22 cellular contexts compared by ENCODE assay signal in genomic region chrY:20745060-20745459, GRCh38. TPM values are rescaled to one million over a fixed set of nuclear protein-coding genes. Genes with fewer than 3 reads are reported as not detected.
DNase-seq lines count a peak whose midpoint lies in the region; ATAC-seq, FAIRE-seq and TF ChIP-seq lines count a peak whose summit lies in the region.
"Had no signal": no experiment of that assay in that cellular context is flagged by ENCODE, and none has a peak within 500 bp of the region (broad histone marks: within the 10 kb centered on the region; RNA-seq: fewer than 3 reads in every experiment).

No MANE protein-coding gene starts in this region.

- H3K9me3 ChIP-seq in small intestine (ENCODE audit: control insufficient read depth, low read depth) (no peaks in the 10 kb centered on the region), gastroesophageal sphincter (no peaks in the 10 kb centered on the region)
- H3K9me3 ChIP-seq: BE2C, left lung, upper lobe of left lung had no signal

- FAIRE-seq in small intestine (lab: Jason Lieb, UNC), result no peak
- FAIRE-seq: D721Med, H54 had no signal

- H3K36me3 ChIP-seq in small intestine (ENCODE audit: control insufficient read depth in 2 of 2, insufficient read depth in 2 of 2, low read length in 2 of 2) (no peaks in the 10 kb centered on the region), gastroesophageal sphincter (no peaks in the 10 kb centered on the region)
- H3K36me3 ChIP-seq: BE2C, left lung, upper lobe of left lung had no signal

- TF ChIP-seq EP300 in gastroesophageal sphincter (IDR thresholded peaks at IDR 0.05), result no peak

- TF ChIP-seq POLR2A in gastroesophageal sphincter (IDR thresholded peaks at IDR 0.05), result no peak

- WGBS in small intestine, 3 donors, result 10 to 29% methylated on average over 2 of the region's 2 CpGs; no CpG with 5 or more reads in 1 of the 3 donors
- no CpG with 5 or more reads among the region's 2 CpGs for WGBS in gastroesophageal sphincter (ENCODE audit: low coverage in 1 of 2), 2 donors

- H3K4me1 ChIP-seq in small intestine (ENCODE audit: control insufficient read depth in 2 of 2, insufficient read depth in 1 of 2, low read depth in 1 of 2, low read length in 1 of 2), result no peaks in the 10 kb centered on the region
- H3K4me1 ChIP-seq in gastroesophageal sphincter, result no peaks in the 10 kb centered on the region
- H3K4me1 ChIP-seq: BE2C, left lung, upper lobe of left lung had no signal

- H3K4me3 ChIP-seq in small intestine (ENCODE audit: low read depth in 1 of 2, low read length in 2 of 2) (no peak overlapping the region), gastroesophageal sphincter (no peak overlapping the region)
- H3K4me3 ChIP-seq: left lung, upper lobe of left lung had no signal

- TF ChIP-seq CTCF in GM10266 (IDR thresholded peaks at IDR 0.05; ENCODE audit: control insufficient read depth, insufficient read depth, low read depth, missing control alignments) (peak; percentile 23), gastroesophageal sphincter (IDR thresholded peaks at IDR 0.05) (no peak)

- no peak overlapping the region for H3K4me3 Mint-ChIP-seq in activated T-helper 1 cell treated with anti-CD3 and anti-CD28 coated beads, Interleukin-12 subunit alpha, Interleukin-12 subunit beta, Interleukin-2, Interleukin-4 antibody, amounts not matched to agents 30 ng/mL and 10 ng/mL and 1 ng/mL, durations not matched to agents 14 hours and 24 hours and 36 hours
- H3K4me3 Mint-ChIP-seq: effector memory CD8-positive, alpha-beta T cell had no signal

- peaks cover 3% of the 10 kb centered on the region for H3K9me3 Mint-ChIP-seq in activated T-helper 1 cell treated with anti-CD3 and anti-CD28 coated beads, Interleukin-12 subunit alpha, Interleukin-12 subunit beta, Interleukin-2, Interleukin-4 antibody, amounts not matched to agents 30 ng/mL and 10 ng/mL and 1 ng/mL, durations not matched to agents 14 hours and 24 hours and 36 hours
- H3K9me3 Mint-ChIP-seq: effector memory CD8-positive, alpha-beta T cell had no signal

- no peaks in the 10 kb centered on the region for H3K27me3 Mint-ChIP-seq in activated T-helper 1 cell treated with anti-CD3 and anti-CD28 coated beads, Interleukin-12 subunit alpha, Interleukin-12 subunit beta, Interleukin-2, Interleukin-4 antibody, amounts not matched to agents 30 ng/mL and 10 ng/mL and 1 ng/mL, durations not matched to agents 14 hours and 24 hours and 36 hours (ENCODE audit: insufficient read depth)
- H3K27me3 Mint-ChIP-seq: effector memory CD8-positive, alpha-beta T cell had no signal

- H3K4me1 Mint-ChIP-seq in activated T-helper 1 cell treated with anti-CD3 and anti-CD28 coated beads, Interleukin-12 subunit alpha, Interleukin-12 subunit beta, Interleukin-2, Interleukin-4 antibody, amounts not matched to agents 30 ng/mL and 10 ng/mL and 1 ng/mL, durations not matched to agents 14 hours and 24 hours and 36 hours (ENCODE audit: low read depth), result peaks cover 73% of the 10 kb centered on the region

- DNase-seq in GM10266 (ENCODE audit: extremely low spot score), result no peak
- DNase-seq in LoVo (ENCODE audit: low spot score), result peak; percentile 1
- DNase-seq in activated T-helper 1 cell treated with anti-CD3 and anti-CD28 coated beads, Interleukin-12 subunit alpha, Interleukin-12 subunit beta, Interleukin-2, Interleukin-4 antibody, amounts not matched to agents 30 ng/mL and 10 ng/mL and 1 ng/mL, durations not matched to agents 14 hours and 24 hours and 36 hours (ENCODE audit: low spot score), result peak; percentile 26
- DNase-seq in small intestine, result peak; percentile 25
- DNase-seq in foreskin melanocyte, result no peak
- DNase-seq in stimulated activated naive CD4-positive, alpha-beta T cell (lab: John Stamatoyannopoulos, UW), result no peak
- DNase-seq: BE2C; central memory CD4-positive, alpha-beta T cell; effector memory CD8-positive, alpha-beta T cell; left lung; NCI-H1105 treated with DMSO at 0.1 percent for 48 hours; nucleus accumbens; stimulated activated naive CD4-positive, alpha-beta T cell treated with Interleukin-2 at 50 U/mL for 16 hours; upper lobe of left lung had no signal

- intact Hi-C loops in activated T-helper 1 cell treated with anti-CD3 and anti-CD28 coated beads, Interleukin-12 subunit alpha, Interleukin-12 subunit beta, Interleukin-2, Interleukin-4 antibody, amounts not matched to agents 30 ng/mL and 10 ng/mL and 1 ng/mL, durations not matched to agents 14 hours and 24 hours and 36 hours (cut with micrococcal nuclease), result loop anchor here (1.0 to 10.0 kb wide), 9 partner anchors 37 to 517 kb away; no protein-coding TSS in a partner anchor

- peak overlapping the region; percentile 83 for H3K27ac Mint-ChIP-seq in activated T-helper 1 cell treated with anti-CD3 and anti-CD28 coated beads, Interleukin-12 subunit alpha, Interleukin-12 subunit beta, Interleukin-2, Interleukin-4 antibody, amounts not matched to agents 30 ng/mL and 10 ng/mL and 1 ng/mL, durations not matched to agents 14 hours and 24 hours and 36 hours

- ATAC-seq in HG02973 (IDR thresholded peaks at IDR 0.05; ENCODE audit: unreplicated experiment) (no peak), gastroesophageal sphincter (no peak)
- ATAC-seq: effector memory CD8-positive, alpha-beta T cell; left lung; sciatic nerve had no signal

- no peak overlapping the region for H3K27ac ChIP-seq in small intestine (ENCODE audit: low read depth in 1 of 2, low read length in 1 of 2)
- no peak overlapping the region for H3K27ac ChIP-seq in gastroesophageal sphincter
- H3K27ac ChIP-seq: KMS-11, left lung, RWPE1, upper lobe of left lung had no signal

- no peaks in the 10 kb centered on the region for H3K36me3 Mint-ChIP-seq in activated T-helper 1 cell treated with anti-CD3 and anti-CD28 coated beads, Interleukin-12 subunit alpha, Interleukin-12 subunit beta, Interleukin-2, Interleukin-4 antibody, amounts not matched to agents 30 ng/mL and 10 ng/mL and 1 ng/mL, durations not matched to agents 14 hours and 24 hours and 36 hours (ENCODE audit: low read depth)

- H3K27me3 ChIP-seq in small intestine (ENCODE audit: control insufficient read depth in 2 of 2, insufficient read depth in 2 of 2, low read length in 2 of 2) (no peaks in the 10 kb centered on the region), gastroesophageal sphincter (no peaks in the 10 kb centered on the region)
- H3K27me3 ChIP-seq: BE2C, left lung, upper lobe of left lung had no signal

RNA-seq across cellular contexts. Expression of gene RPS4Y2, which starts 10.8 kb away (rescaled TPM):
- total RNA-seq in activated T-helper 1 cell treated with anti-CD3 and anti-CD28 coated beads, Interleukin-12 subunit alpha, Interleukin-12 subunit beta, Interleukin-2, Interleukin-4 antibody, amounts not matched to agents 30 ng/mL and 10 ng/mL and 1 ng/mL, durations not matched to agents 14 hours and 24 hours and 36 hours, result 0.56 TPM in 1 of 2 replicates, not detected in the other
- not detected for polyA plus RNA-seq in small intestine
- not detected for total RNA-seq in gastroesophageal sphincter
- total RNA-seq: fibroblast of villous mesenchyme, left lung, sciatic nerve, upper lobe of left lung had no signal

Comparison
In these comparisons a context has a peak if more than half of its experiments do, and no peak if none do; other contexts are left out.
1. DNase-seq: peak in LoVo (single experiment), activated T-helper 1 cell treated with anti-CD3 and anti-CD28 coated beads, Interleukin-12 subunit alpha, Interleukin-12 subunit beta, Interleukin-2, Interleukin-4 antibody, amounts not matched to agents 30 ng/mL and 10 ng/mL and 1 ng/mL, durations not matched to agents 14 hours and 24 hours and 36 hours (single experiment) and small intestine (single experiment); none in GM10266 (single experiment), foreskin melanocyte (single experiment) and stimulated activated naive CD4-positive, alpha-beta T cell (0 of 6).